ENCODE assay signal across 1 cellular context in genomic region chr18:22195052-22195451, GRCh38.
TF ChIP-seq lines count a peak whose summit lies in the region.

No MANE protein-coding gene starts in this region.

TF ChIP-seq in K562, 482 proteins besides CTCF, POLR2A, EP300 and RAD21:
- TF ChIP-seq ZNF436 (CRISPR knock-in tag; IDR thresholded peaks at IDR 0.05) (no peak), RBM22 (IDR thresholded peaks at IDR 0.05; ENCODE audit: low read depth, low read length, poor library complexity, severe bottlenecking) (no peak), SRSF1 (IDR thresholded peaks at IDR 0.05; ENCODE audit: low read depth, low read length) (no peak), NR3C1 (CRISPR knock-in tag; IDR thresholded peaks at IDR 0.05) (no peak), HMG20B (CRISPR knock-in tag; IDR thresholded peaks at IDR 0.05) (no peak), FUS (optimal IDR thresholded peaks at IDR 0.05; ENCODE audit: low read depth, low read length) (no peak)
